ENCODE assay signal across 10 cellular contexts in genomic region chr10:50561266-50561665, GRCh38.
DNase-seq lines count a peak whose midpoint lies in the region; ATAC-seq and TF ChIP-seq lines count a peak whose summit lies in the region.
"Had no signal": no experiment of that assay in that cellular context is flagged by ENCODE, and none has a peak within 500 bp of the region (broad histone marks: within the 10 kb centered on the region; RNA-seq: fewer than 3 reads in every experiment).

No MANE protein-coding gene starts in this region.

- peak overlapping the region; percentile 56 for H3K4me2 ChIP-seq in fibroblast of lung (ENCODE audit: extremely low read depth, insufficient read depth, low read length)

- no peaks in the 10 kb centered on the region for H3K27me3 ChIP-seq in fibroblast of lung (ENCODE audit: control insufficient read depth, insufficient read depth, low read length)
- H3K27me3 ChIP-seq: colonic mucosa had no signal

- H2AFZ ChIP-seq in fibroblast of lung (ENCODE audit: low read length): no peak overlapping the region

- H3K79me2 ChIP-seq in fibroblast of lung (ENCODE audit: control insufficient read depth, insufficient read depth, low read length): no peaks in the 10 kb centered on the region

- H4K20me1 ChIP-seq in fibroblast of lung (ENCODE audit: control insufficient read depth, extremely low read depth, insufficient read depth, low read length): no peaks in the 10 kb centered on the region

- peaks cover 18% of the 10 kb centered on the region for H3K4me1 ChIP-seq in fibroblast of lung (ENCODE audit: control insufficient read depth, extremely low read depth, insufficient read depth, low read length)
- H3K4me1 ChIP-seq: colonic mucosa had no signal

- H3K4me3 ChIP-seq in fibroblast of lung (replicated peaks in 1 of 4; ENCODE audit: control extremely low read depth in 1 of 4, insufficient read depth in 1 of 4, low read depth in 3 of 4, low read length in 4 of 4): no peak overlapping the region
- H3K4me3 ChIP-seq: colonic mucosa had no signal

- no peak for ATAC-seq in GM18502 (IDR thresholded peaks at IDR 0.05; ENCODE audit: poor library complexity, unreplicated experiment)

- no peak for TF ChIP-seq CTCF in fibroblast of lung (conservative IDR thresholded peaks at IDR 0.05 in 1 of 2, IDR thresholded peaks at IDR 0.05 in 1 of 2; ENCODE audit: low read depth in 1 of 2, low read length in 2 of 2)

- H3K9me3 ChIP-seq in fibroblast of lung (ENCODE audit: control insufficient read depth, insufficient read depth, low read depth, low read length): no peaks in the 10 kb centered on the region
- H3K9me3 ChIP-seq: colonic mucosa had no signal

- no peaks in the 10 kb centered on the region for H3K36me3 ChIP-seq in fibroblast of lung (ENCODE audit: control insufficient read depth, insufficient read depth, low read length)
- H3K36me3 ChIP-seq: colonic mucosa had no signal

- H3K9ac ChIP-seq in fibroblast of lung (ENCODE audit: insufficient read depth, low read length): no peak overlapping the region

- H3K27ac ChIP-seq in fibroblast of lung (ENCODE audit: insufficient read depth, low read length): peak overlapping the region; percentile 56
- H3K27ac ChIP-seq: colonic mucosa had no signal

- DNase-seq in AG08395 (ENCODE audit: low spot score): peak; percentile 90
- peak; percentile 83 for DNase-seq in NCI-H460 (ENCODE audit: extremely low read depth, low read depth)
- peak; percentile 96 to 99 for DNase-seq in fibroblast of lung (ENCODE audit: low read depth in 2 of 2)
- peak; percentile 82 for DNase-seq in non-pigmented ciliary epithelial cell (ENCODE audit: low read depth)
- DNase-seq in NCI-H2107 treated with DMSO at 0.1 percent for 48 hours (lab: John Stamatoyannopoulos, UW; ENCODE audit: unreplicated experiment): no peak
- DNase-seq in NCI-H1694 treated with DMSO at 0.1 percent for 48 hours (lab: John Stamatoyannopoulos, UW): no peak
- no peak for DNase-seq in SKM-1 (lab: John Stamatoyannopoulos, UW; ENCODE audit: unreplicated experiment)
- DNase-seq: activated CD4-positive, alpha-beta T cell treated with anti-CD3 and anti-CD28 coated beads, Interleukin-2, amount 50 U/mL, for 48 hours; colonic mucosa had no signal

Comparison
In these comparisons a context has a peak if more than half of its experiments do, and no peak if none do; other contexts are left out.
1. DNase-seq: peak in AG08395 (single experiment), NCI-H460 (single experiment), fibroblast of lung (2 of 2) and non-pigmented ciliary epithelial cell (single experiment); none in NCI-H2107 treated with DMSO at 0.1 percent for 48 hours (single experiment), NCI-H1694 treated with DMSO at 0.1 percent for 48 hours (single experiment) and SKM-1 (single experiment).